21 cellular contexts compared by ENCODE assay signal in genomic region chr2:128415768-128416039, GRCh38.
DNase-seq lines count a peak whose midpoint lies in the region; ATAC-seq and TF ChIP-seq lines count a peak whose summit lies in the region.
"Had no signal": no experiment of that assay in that cellular context is flagged by ENCODE, and none has a peak within 500 bp of the region (broad histone marks: within the 10 kb centered on the region; RNA-seq: fewer than 3 reads in every experiment).

No MANE protein-coding gene starts in this region.

- DNase-seq in activated effector memory CD4-positive, alpha-beta T cell treated with anti-CD3 and anti-CD28 coated beads, Interleukin-2, amount 50 U/mL, for 16 hours, result peak; percentile 24
- DNase-seq in activated effector memory CD4-positive, alpha-beta T cell treated with Interleukin-2 at 50 U/mL for 16 hours, result no peak
- DNase-seq in DND-41 (no peak), glutamatergic neuron (no peak), stomach (peak; percentile 23), H4 (ENCODE audit: low spot score) (no peak), transverse colon (no peak)
- DNase-seq: Caco-2; CD4-positive, CD25-positive, alpha-beta regulatory T cell; DMS153; EL; GDM1; GM23248; HFFc6 had no signal

- no peaks in the 10 kb centered on the region for H4K20me1 ChIP-seq in DND-41 (ENCODE audit: insufficient read depth, low read length)
- H4K20me1 ChIP-seq: BLaER1 had no signal

- H3K4me2 ChIP-seq in DND-41 (ENCODE audit: insufficient read depth, low read length), result no peak overlapping the region
- H3K4me2 ChIP-seq: BLaER1 had no signal

- no peaks in the 10 kb centered on the region for H3K79me2 ChIP-seq in DND-41 (ENCODE audit: insufficient read depth, low read length)

- intact Hi-C loops in stomach (cut with DNase I; ENCODE audit: low total_unique reads), result no loop called here
- intact Hi-C loops in transverse colon (cut with DNase I; ENCODE audit: low total_unique reads), result no loop called here

- H3K27me3 Mint-ChIP-seq in glutamatergic neuron (ENCODE audit: unreplicated experiment), result peaks cover 8% of the 10 kb centered on the region
- H3K27me3 Mint-ChIP-seq: B cell had no signal

- no peak for TF ChIP-seq POLR2A in stomach (IDR thresholded peaks at IDR 0.05)
- no peak for TF ChIP-seq POLR2A in transverse colon (IDR thresholded peaks at IDR 0.05)

- H3K9me3 ChIP-seq in DND-41 (ENCODE audit: insufficient read depth, low read length, severe bottlenecking) (no peaks in the 10 kb centered on the region), stomach (no peaks in the 10 kb centered on the region), transverse colon (no peaks in the 10 kb centered on the region)
- H3K9me3 ChIP-seq: Caco-2, HAP-1 had no signal

- H3K9me3 Mint-ChIP-seq in glutamatergic neuron (ENCODE audit: unreplicated experiment), result peaks cover 12% of the 10 kb centered on the region

- peak overlapping the region; percentile 2 for H3K27ac Mint-ChIP-seq in glutamatergic neuron (ENCODE audit: unreplicated experiment)
- H3K27ac Mint-ChIP-seq: B cell; CD4-positive, CD25-positive, alpha-beta regulatory T cell; CD8-positive, alpha-beta T cell; HFFc6 had no signal

- H3K4me3 Mint-ChIP-seq in glutamatergic neuron (ENCODE audit: unreplicated experiment), result no peak overlapping the region
- H3K4me3 Mint-ChIP-seq: B cell; CD4-positive, CD25-positive, alpha-beta regulatory T cell; CD8-positive, alpha-beta T cell; HFFc6 had no signal

- no peak for ATAC-seq in DND-41 (ENCODE audit: insufficient read depth, low read depth)
- ATAC-seq: CD8-positive, alpha-beta T cell; GM12878 had no signal

- peaks cover 67% of the 10 kb centered on the region for H3K4me1 ChIP-seq in DND-41 (ENCODE audit: insufficient read depth, low read length)
- H3K4me1 ChIP-seq in stomach, result peaks cover 0 to 19% (median 3%) of the 10 kb centered on the region in 4 donors
- H3K4me1 ChIP-seq in transverse colon, result no peaks in the 10 kb centered on the region
- H3K4me1 ChIP-seq: Caco-2, HAP-1 had no signal

- H3K4me3 ChIP-seq in DND-41 (ENCODE audit: low read depth in 1 of 2, low read length in 2 of 2) (no peak overlapping the region), stomach (no peak overlapping the region), transverse colon (no peak overlapping the region)
- H3K4me3 ChIP-seq: BLaER1, GM12878, GM23248, HAP-1 had no signal

- H3K27me3 ChIP-seq in DND-41 (ENCODE audit: insufficient read depth, low read length, poor library complexity) (no peaks in the 10 kb centered on the region), stomach (no peaks in the 10 kb centered on the region), transverse colon (no peaks in the 10 kb centered on the region)
- H3K27me3 ChIP-seq: BLaER1 had no signal

- WGBS in stomach, 5 donors, result 13 to 68% (median 44%) methylated on average over 1 of the region's 1 CpG
- 60 to 62% methylated on average over 1 of the region's 1 CpG for WGBS in transverse colon (ENCODE audit: low coverage in 1 of 2), 2 donors

- peaks cover 16% of the 10 kb centered on the region for H3K36me3 Mint-ChIP-seq in glutamatergic neuron (ENCODE audit: unreplicated experiment)
- H3K36me3 Mint-ChIP-seq: CD4-positive, CD25-positive, alpha-beta regulatory T cell; CD8-positive, alpha-beta T cell had no signal

- in situ Hi-C loops in transverse colon (cut with MboI; ENCODE audit: low pct_ligation_motif_present in 1 of 4, low pct_unique_long_range_greater_than_20kb in 1 of 4, low sequenced_read_pairs in 3 of 4), result no loop called here

- no peak overlapping the region for H2AFZ ChIP-seq in DND-41 (ENCODE audit: low read depth, low read length)
- H2AFZ ChIP-seq: GM23248 had no signal

- H3K4me1 Mint-ChIP-seq in glutamatergic neuron (ENCODE audit: low read depth, unreplicated experiment), result peaks cover 30% of the 10 kb centered on the region
- H3K4me1 Mint-ChIP-seq: B cell; CD4-positive, CD25-positive, alpha-beta regulatory T cell had no signal

- TF ChIP-seq EP300 in stomach (IDR thresholded peaks at IDR 0.05) (no peak), transverse colon (IDR thresholded peaks at IDR 0.05; ENCODE audit: low read depth) (no peak)

- no peaks in the 10 kb centered on the region for H3K36me3 ChIP-seq in DND-41 (ENCODE audit: insufficient read depth, low read length)
- no peaks in the 10 kb centered on the region for H3K36me3 ChIP-seq in stomach
- no peaks in the 10 kb centered on the region for H3K36me3 ChIP-seq in transverse colon
- H3K36me3 ChIP-seq: BLaER1, HAP-1 had no signal

- no peak overlapping the region; the same call in 1 of the 2 replicates for H3K9ac ChIP-seq in DND-41 (ENCODE audit: low read depth, low read length)
- H3K9ac ChIP-seq: BLaER1, GM23248 had no signal

- TF ChIP-seq CTCF in DND-41 (IDR thresholded peaks at IDR 0.05; ENCODE audit: borderline replicate concordance, extremely low read depth, low read length, poor library complexity, severe bottlenecking) (no peak), glutamatergic neuron (IDR thresholded peaks at IDR 0.05; ENCODE audit: partially characterized antibody, unreplicated experiment) (no peak), stomach (IDR thresholded peaks at IDR 0.05) (no peak), transverse colon (IDR thresholded peaks at IDR 0.05) (no peak)

- H3K27ac ChIP-seq in DND-41 (ENCODE audit: low read length), result peak overlapping the region; percentile 88
- H3K27ac ChIP-seq in stomach, result no peak overlapping the region
- no peak overlapping the region for H3K27ac ChIP-seq in transverse colon
- H3K27ac ChIP-seq: 22Rv1, BLaER1, C4-2B, GM23248 had no signal

Comparison
In these comparisons a context has a peak if more than half of its experiments do, and no peak if none do; other contexts are left out.
1. DNase-seq: peak in activated effector memory CD4-positive, alpha-beta T cell treated with anti-CD3 and anti-CD28 coated beads, Interleukin-2, amount 50 U/mL, for 16 hours (single experiment) and stomach (single experiment); none in activated effector memory CD4-positive, alpha-beta T cell treated with Interleukin-2 at 50 U/mL for 16 hours (single experiment), DND-41 (single experiment), glutamatergic neuron (single experiment), H4 (single experiment) and transverse colon (single experiment).